In genomic region chr3:124032881-124033359, GRCh38 we compare ENCODE assay signal across 8 cellular contexts. TPM values are rescaled to one million over a fixed set of nuclear protein-coding genes. Genes with fewer than 3 reads are reported as not detected.
DNase-seq lines count a peak whose midpoint lies in the region; ATAC-seq, FAIRE-seq and TF ChIP-seq lines count a peak whose summit lies in the region.

No MANE protein-coding gene starts in this region.

- no peak overlapping the region for H3K27ac Mint-ChIP-seq in immature natural killer cell

- H3K4me2 ChIP-seq in mammary epithelial cell (ENCODE audit: insufficient read depth, low read depth, low read length), result peak overlapping the region; percentile 100

- H3K4me1 Mint-ChIP-seq in immature natural killer cell, result peaks cover 16 to 28% of the 10 kb centered on the region in 2 donors

- peak; percentile 71 for DNase-seq in GM12892 (ENCODE audit: insufficient read length)
- peak; percentile 60 for DNase-seq in NCI-H2081 treated with DMSO at 0.1 percent for 48 hours (lab: John Stamatoyannopoulos, UW)
- peak; percentile 93 for DNase-seq in WERI-Rb-1
- peak; percentile 77 for DNase-seq in mammary epithelial cell
- DNase-seq in immature natural killer cell, result peak; percentile 20 to 33 (median 30)
- peak; percentile 79 for DNase-seq in small intestine
- DNase-seq in AML-193 (lab: John Stamatoyannopoulos, UW), result no peak

- peak overlapping the region; percentile 86 for H2AFZ ChIP-seq in mammary epithelial cell (ENCODE audit: low read depth, low read length)

- no peaks in the 10 kb centered on the region for H3K36me3 Mint-ChIP-seq in immature natural killer cell

- peaks cover 0 to 10% (median 1%) of the 10 kb centered on the region in 6 donors for H3K9me3 Mint-ChIP-seq in immature natural killer cell

- no peaks in the 10 kb centered on the region for H3K79me2 ChIP-seq in mammary epithelial cell (ENCODE audit: insufficient read depth, low read length)

- H4K20me1 ChIP-seq in mammary epithelial cell (ENCODE audit: insufficient read depth, low read length), result no peaks in the 10 kb centered on the region

- H3K4me1 ChIP-seq in mammary epithelial cell (ENCODE audit: insufficient read depth, low read length), result peaks cover 5% of the 10 kb centered on the region
- H3K4me1 ChIP-seq in small intestine (ENCODE audit: control insufficient read depth in 2 of 2, insufficient read depth in 1 of 2, low read depth in 1 of 2, low read length in 1 of 2), result no peaks in the 10 kb centered on the region

- H3K27me3 ChIP-seq in WERI-Rb-1 (ENCODE audit: insufficient read depth, low read depth, severe bottlenecking) (no peaks in the 10 kb centered on the region), mammary epithelial cell (ENCODE audit: insufficient read depth, low read length) (peaks cover 15% of the 10 kb centered on the region), small intestine (ENCODE audit: control insufficient read depth in 2 of 2, insufficient read depth in 2 of 2, low read length in 2 of 2) (peaks cover 4 to 13% of the 10 kb centered on the region in 2 donors)

- TF ChIP-seq CTCF in WERI-Rb-1 (IDR thresholded peaks at IDR 0.05; ENCODE audit: low read depth, low read length) (peak; percentile 57), mammary epithelial cell (conservative IDR thresholded peaks at IDR 0.05 in 1 of 2, IDR thresholded peaks at IDR 0.05 in 1 of 2; ENCODE audit: extremely low read depth in 1 of 2, insufficient read depth in 1 of 2, low read depth in 1 of 2, low read length in 2 of 2) (peak; percentile 27 to 64)

- peak overlapping the region; percentile 90 for H3K4me3 ChIP-seq in WERI-Rb-1 (ENCODE audit: low read depth, low read length)
- H3K4me3 ChIP-seq in mammary epithelial cell (replicated peaks in 1 of 3; ENCODE audit: insufficient read depth in 1 of 3, low read depth in 2 of 3, low read length in 3 of 3), result peak overlapping the region; percentile 38 to 55 (median 49)
- H3K4me3 ChIP-seq in small intestine (ENCODE audit: low read depth in 1 of 2, low read length in 2 of 2), result peak overlapping the region; percentile 56 to 65

- ATAC-seq in HG02970 (IDR thresholded peaks at IDR 0.05; ENCODE audit: low FRiP score, unreplicated experiment), result peak; percentile 76

- no peak overlapping the region for H3K9ac ChIP-seq in mammary epithelial cell (ENCODE audit: insufficient read depth, low read length)

- peak overlapping the region in 4 of 5 donors; percentile 30 to 54 (median 36) for H3K4me3 Mint-ChIP-seq in immature natural killer cell

- peak overlapping the region; percentile 97 for H3K27ac ChIP-seq in WERI-Rb-1
- peak overlapping the region; percentile 28 for H3K27ac ChIP-seq in mammary epithelial cell (ENCODE audit: insufficient read depth, low read depth, low read length)
- H3K27ac ChIP-seq in small intestine (ENCODE audit: low read depth in 1 of 2, low read length in 1 of 2), result peak overlapping the region in 1 of 2 donors; percentile 32

- intact Hi-C loops in mammary epithelial cell (cut with micrococcal nuclease), result no loop called here

- no TSS peak for BruUV-seq in mammary epithelial cell (replicated peaks; lab: Mats Ljungman, UMichigan)

- dilution Hi-C loops in mammary epithelial cell (cut with HindIII; ENCODE audit: low sequenced_read_pairs), result no loop called here

- H3K9me3 ChIP-seq in WERI-Rb-1 (ENCODE audit: severe bottlenecking) (peaks cover 2% of the 10 kb centered on the region), mammary epithelial cell (replicated peaks; ENCODE audit: insufficient read depth, low read length) (no peaks in the 10 kb centered on the region), small intestine (ENCODE audit: control insufficient read depth, low read depth) (no peaks in the 10 kb centered on the region)

- WGBS in mammary epithelial cell (ENCODE audit: low coverage, missing lambda C conversion rate), result no CpG with 5 or more reads among the region's 48 CpGs
- 0 to 1% (median 1%) methylated on average over 14 to 48 of the region's 48 CpGs for WGBS in small intestine, 3 donors

- in situ Hi-C loops in mammary epithelial cell (cut with MboI; ENCODE audit: low sequenced_read_pairs in 2 of 2), result no loop called here

- no peak for TF ChIP-seq POLR2A in GM12892 (IDR thresholded peaks at IDR 0.05; ENCODE audit: low read depth, low read length)

- H3K36me3 ChIP-seq in WERI-Rb-1 (peaks cover 8% of the 10 kb centered on the region), mammary epithelial cell (ENCODE audit: insufficient read depth, low read length) (no peaks in the 10 kb centered on the region), small intestine (ENCODE audit: control insufficient read depth in 2 of 2, insufficient read depth in 2 of 2, low read length in 2 of 2) (no peaks in the 10 kb centered on the region)

- peaks cover 9 to 29% (median 16%) of the 10 kb centered on the region in 3 donors for H3K27me3 Mint-ChIP-seq in immature natural killer cell (ENCODE audit: low read depth in 3 of 3)

- FAIRE-seq in GM12892 (lab: Jason Lieb, UNC), result no peak
- FAIRE-seq in small intestine (lab: Jason Lieb, UNC), result no peak

- CTCF ChIA-PET in mammary epithelial cell (lab: Charles Lee; ENCODE audit: low non-redundant PET), result interaction anchor here (0.5 to 0.7 kb wide), 10 partner anchors 8 to 403 kb away, joined by 3 to 17 read pairs (median 4); no protein-coding TSS in a partner anchor

RNA-seq across cellular contexts. Expression of gene KALRN, which starts 0.2 kb away (rescaled TPM):
- 2.9 TPM for polyA plus RNA-seq in GM12892 (2012; ENCODE audit: missing spikeins)
- total RNA-seq in mammary epithelial cell, result 1 to 10 TPM; 1.4 to 4.3 TPM
- polyA plus RNA-seq in mammary epithelial cell, result 0.76 TPM
- not detected for polyA minus RNA-seq in mammary epithelial cell
- 1 to 10 TPM in 2 of 3 donors, under 1 TPM in 1; 0.34 to 2.1 (median 1.4) TPM for polyA plus RNA-seq in immature natural killer cell
- polyA plus RNA-seq in small intestine, result 10 to 100 TPM; 25.6 to 89.4 (median 72.0) TPM

RNA-seq across cellular contexts. Expression of gene ROPN1, which starts 41.0 kb away (rescaled TPM):
- polyA plus RNA-seq in GM12892 (2012; ENCODE audit: missing spikeins), result not detected
- under 1 TPM; 0.33 to 0.92 TPM for total RNA-seq in mammary epithelial cell
- polyA plus RNA-seq in mammary epithelial cell (1.7 TPM), immature natural killer cell (not detected), small intestine (not detected)
- not detected for polyA minus RNA-seq in mammary epithelial cell

Comparison
In these comparisons a context has a peak if more than half of its experiments do, and no peak if none do; other contexts are left out.
1. DNase-seq: peak in GM12892 (single experiment), NCI-H2081 treated with DMSO at 0.1 percent for 48 hours (single experiment), WERI-Rb-1 (single experiment), mammary epithelial cell (single experiment), immature natural killer cell (3 of 3) and small intestine (single experiment); none in AML-193 (0 of 2).
2. RNA of gene KALRN, which starts 0.2 kb away (polyA plus RNA-seq): 25.6 to 89.4 TPM in small intestine; 0.34 to 2.1 TPM in immature natural killer cell and 0.76 TPM in mammary epithelial cell (single experiment); every median in the first group is over 4 times any median in the second.
3. Peak in every context shown above with its lines, with median percentiles within 50 percentile points of each other: H3K4me3 ChIP-seq.